8 cellular contexts compared by ENCODE assay signal in the genomic region with DNA sequence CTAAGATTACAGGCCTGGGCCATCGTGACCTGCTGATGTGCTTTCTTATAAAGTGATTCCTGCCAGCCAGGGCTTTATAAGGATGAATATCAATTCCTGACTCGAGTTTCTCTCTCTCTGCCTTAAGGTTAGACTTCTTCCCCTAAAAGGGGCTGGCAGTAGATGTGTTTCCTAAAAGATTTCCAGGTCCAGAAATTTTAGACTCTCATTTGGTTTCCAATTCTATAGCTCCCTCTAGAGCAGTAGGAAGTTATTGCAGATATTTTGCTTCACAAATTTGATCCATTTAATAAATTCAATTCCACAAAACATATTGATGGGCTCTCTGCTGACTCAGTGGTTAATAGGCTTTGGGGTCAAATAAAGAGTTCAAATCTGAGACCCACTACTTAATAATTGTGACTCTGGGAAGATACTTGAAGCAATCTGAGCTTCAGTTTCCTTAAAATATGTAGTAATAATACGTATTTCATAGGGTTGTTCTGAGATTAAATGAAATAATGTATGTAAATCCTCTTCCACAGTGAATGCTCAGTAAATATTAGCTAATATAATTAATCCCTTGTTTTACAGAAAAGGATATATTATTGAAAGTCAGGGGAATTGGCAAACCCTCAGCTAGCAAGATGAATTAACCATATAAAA. TPM values are rescaled to one million over a fixed set of nuclear protein-coding genes. Genes with fewer than 3 reads are reported as not detected.
DNase-seq lines count a peak whose midpoint lies in the region; ATAC-seq and TF ChIP-seq lines count a peak whose summit lies in the region.

No MANE protein-coding gene starts in this region.

- ATAC-seq in HG02938 (IDR thresholded peaks at IDR 0.05; ENCODE audit: unreplicated experiment) (no peak), HG03097 (IDR thresholded peaks at IDR 0.05; ENCODE audit: low FRiP score, unreplicated experiment) (no peak)

- H3K56ac ChIP-seq in mesendoderm (ENCODE audit: low read length), result no peak overlapping the region

- no peak overlapping the region for H3K4me3 ChIP-seq in mesendoderm (ENCODE audit: low read length)

- no peak overlapping the region for H2AK5ac ChIP-seq in mesendoderm (ENCODE audit: low read length)

- no peak overlapping the region for H2BK5ac ChIP-seq in mesendoderm (ENCODE audit: low read length)

- H3K27ac ChIP-seq in RWPE1 (no peak overlapping the region), mesendoderm (ENCODE audit: low read depth, low read length) (no peak overlapping the region)

- H3K79me1 ChIP-seq in mesendoderm (ENCODE audit: low read length), result no peaks in the 10 kb centered on the region

- DNase-seq in DMS114 treated with DMSO at 0.1 percent for 48 hours (lab: John Stamatoyannopoulos, UW; ENCODE audit: unreplicated experiment), result peak; percentile 20
- peak; percentile 12 for DNase-seq in HuH-7.5 (ENCODE audit: low spot score)
- DNase-seq in RWPE1 (ENCODE audit: low spot score), result peak; percentile 51
- DNase-seq in dermis microvascular lymphatic vessel endothelial cell (ENCODE audit: low read depth in 2 of 2), result peak; percentile 54 to 64
- peak; percentile 46 for DNase-seq in mesendoderm
- no peak for DNase-seq in stimulated activated CD4-positive, alpha-beta T cell treated with anti-CD3 and anti-CD28 coated beads, Interleukin-2, amount 100 ng/mL, for 48 hours

- H3K18ac ChIP-seq in mesendoderm (ENCODE audit: low read length), result no peak overlapping the region

- H4K5ac ChIP-seq in mesendoderm (ENCODE audit: low read length), result no peak overlapping the region

- H3K4me2 ChIP-seq in mesendoderm (ENCODE audit: low read length), result no peak overlapping the region

- WGBS in mesendoderm (ENCODE audit: extremely low coverage, insufficient coverage, low lambda C conversion rate), result no CpG with 5 or more reads among the region's 3 CpGs

- POLR2A ChIA-PET in RWPE1 (lab: Yijun Ruan, JAX; ENCODE audit: low non-redundant PET), result no interaction called here

- H3K4ac ChIP-seq in mesendoderm (ENCODE audit: low read depth, low read length), result no peak overlapping the region

- H2BK120ac ChIP-seq in mesendoderm (ENCODE audit: low read depth, low read length), result no peak overlapping the region

- no peaks in the 10 kb centered on the region for H3K79me2 ChIP-seq in mesendoderm (ENCODE audit: control insufficient read depth, insufficient read depth, low read length)

- no peak overlapping the region for H2BK15ac ChIP-seq in mesendoderm (replicated peaks; ENCODE audit: low read depth)

- no peaks in the 10 kb centered on the region for H3K27me3 ChIP-seq in mesendoderm (ENCODE audit: insufficient read depth, low read length, poor library complexity)

- H3K4me1 ChIP-seq in mesendoderm (ENCODE audit: control insufficient read depth, low read depth, low read length), result no peaks in the 10 kb centered on the region

- no peaks in the 10 kb centered on the region for H3K36me3 ChIP-seq in mesendoderm (ENCODE audit: control insufficient read depth, insufficient read depth, low read length)

- CTCF ChIA-PET in RWPE1 (lab: Yijun Ruan, JAX), result interaction anchor here (0.6 to 1.6 kb wide), 7 partner anchors 13 to 153 kb away, joined by 3 to 16 read pairs (median 4); a partner anchor contains a TSS

- no peak overlapping the region for H3K9ac ChIP-seq in mesendoderm (ENCODE audit: low read length)

- no peak overlapping the region for H4K8ac ChIP-seq in mesendoderm (ENCODE audit: low read depth, low read length)

- TF ChIP-seq CTCF in RWPE1 (conservative IDR thresholded peaks at IDR 0.05; ENCODE audit: low read depth), result peak; percentile 85

- H3K23ac ChIP-seq in mesendoderm (ENCODE audit: low read length), result no peak overlapping the region

RNA-seq across cellular contexts. Expression of a gene that starts 2.1 kb away (rescaled TPM):
- total RNA-seq in dermis microvascular lymphatic vessel endothelial cell, result 7.6 and 8.5 TPM in 2 replicates
- polyA plus RNA-seq in mesendoderm (2013, experiment 1 of 2), result 1.5 TPM
- 1.5 TPM for polyA plus RNA-seq in mesendoderm (2013, experiment 2 of 2)

RNA-seq across cellular contexts. Expression of a gene that starts 27.1 kb away (rescaled TPM):
- total RNA-seq in dermis microvascular lymphatic vessel endothelial cell, result 1,733 and 2,154 TPM in 2 replicates
- polyA plus RNA-seq in mesendoderm (2013, experiment 1 of 2), result 107 TPM
- polyA plus RNA-seq in mesendoderm (2013, experiment 2 of 2), result 109 TPM

RNA-seq across cellular contexts. Expression of a gene that starts 27.3 kb away (rescaled TPM):
- total RNA-seq in dermis microvascular lymphatic vessel endothelial cell, result under 0.01 and 0.13 TPM in 2 replicates
- polyA plus RNA-seq in mesendoderm (2013, experiment 1 of 2), result 0.22 TPM
- 0.28 TPM for polyA plus RNA-seq in mesendoderm (2013, experiment 2 of 2)

Comparison
In these comparisons a context has a peak if more than half of its experiments do, and no peak if none do; other contexts are left out.
1. DNase-seq: peak in DMS114 treated with DMSO at 0.1 percent for 48 hours (single experiment), HuH-7.5 (single experiment), RWPE1 (single experiment), dermis microvascular lymphatic vessel endothelial cell (2 of 2) and mesendoderm (single experiment); none in stimulated activated CD4-positive, alpha-beta T cell treated with anti-CD3 and anti-CD28 coated beads, Interleukin-2, amount 100 ng/mL, for 48 hours (0 of 2).